ENCODE assay signal across 10 cellular contexts in genomic region chr2:239118675-239119211, GRCh38.
DNase-seq lines count a peak whose midpoint lies in the region; ATAC-seq lines count a peak whose summit lies in the region.
"Had no signal": no experiment of that assay in that cellular context is flagged by ENCODE, and none has a peak within 500 bp of the region (broad histone marks: within the 10 kb centered on the region; RNA-seq: fewer than 3 reads in every experiment).

No MANE protein-coding gene starts in this region.

- no peak for DNase-seq in activated naive CD8-positive, alpha-beta T cell treated with anti-CD3 and anti-CD28 coated beads, Interleukin-2, amount 50 U/mL, for 24 hours
- peak; percentile 72 to 91 for DNase-seq in NOMO-1 (lab: John Stamatoyannopoulos, UW; ENCODE audit: unreplicated experiment in 2 of 2)
- DNase-seq in activated naive CD4-positive, alpha-beta T cell treated with anti-CD3 and anti-CD28 coated beads, Interleukin-2, amount 50 U/mL, for 72 hours (ENCODE audit: low spot score in 2 of 2): no peak
- no peak for DNase-seq in stimulated activated effector memory CD8-positive, alpha-beta T cell treated with anti-CD3 and anti-CD28 coated beads, Interleukin-12 subunit alpha, Interleukin-12 subunit beta, amount 100 ng/mL, for 72 hours (ENCODE audit: low spot score in 2 of 2)
- DNase-seq in amygdala (lab: John Stamatoyannopoulos, UW): no peak
- no peak for DNase-seq in DMS153 treated with DMSO at 0.1 percent for 48 hours (lab: John Stamatoyannopoulos, UW; ENCODE audit: unreplicated experiment)
- DNase-seq: endodermal cell, SK-N-SH had no signal

- ATAC-seq in activated naive CD8-positive, alpha-beta T cell treated with anti-CD3 and anti-CD28 coated beads, Interleukin-2, amount 50 U/mL, for 24 hours: no peak
- ATAC-seq in activated naive CD4-positive, alpha-beta T cell treated with anti-CD3 and anti-CD28 coated beads, Interleukin-2, amount 50 U/mL, for 72 hours: peak; percentile 54 to 65
- ATAC-seq in stimulated activated effector memory CD8-positive, alpha-beta T cell treated with anti-CD3 and anti-CD28 coated beads, Interleukin-12 subunit alpha, Interleukin-12 subunit beta, amount 100 ng/mL, for 72 hours: peak; percentile 86
- no peak for ATAC-seq in GM18861 (IDR thresholded peaks at IDR 0.05; ENCODE audit: unreplicated experiment)

- H3K4me1 Mint-ChIP-seq in activated naive CD8-positive, alpha-beta T cell (ENCODE audit: low read depth): peaks cover 13% of the 10 kb centered on the region
- H3K4me1 Mint-ChIP-seq in activated naive CD8-positive, alpha-beta T cell treated with anti-CD3 and anti-CD28 coated beads, Interleukin-2, amount 50 U/mL, for 24 hours: peaks cover 14% of the 10 kb centered on the region
- peaks cover 60% of the 10 kb centered on the region for H3K4me1 Mint-ChIP-seq in stimulated activated effector memory CD8-positive, alpha-beta T cell treated with anti-CD3 and anti-CD28 coated beads, Interleukin-12 subunit alpha, Interleukin-12 subunit beta, amount 100 ng/mL, for 72 hours
- H3K4me1 Mint-ChIP-seq: endodermal cell had no signal

- H3K36me3 Mint-ChIP-seq in activated naive CD8-positive, alpha-beta T cell: peaks cover 3% of the 10 kb centered on the region
- no peaks in the 10 kb centered on the region for H3K36me3 Mint-ChIP-seq in activated naive CD8-positive, alpha-beta T cell treated with anti-CD3 and anti-CD28 coated beads, Interleukin-2, amount 50 U/mL, for 24 hours (ENCODE audit: low read depth)
- no peaks in the 10 kb centered on the region for H3K36me3 Mint-ChIP-seq in activated naive CD4-positive, alpha-beta T cell treated with anti-CD3 and anti-CD28 coated beads, Interleukin-2, amount 50 U/mL, for 72 hours
- peaks cover 15% of the 10 kb centered on the region for H3K36me3 Mint-ChIP-seq in stimulated activated effector memory CD8-positive, alpha-beta T cell treated with anti-CD3 and anti-CD28 coated beads, Interleukin-12 subunit alpha, Interleukin-12 subunit beta, amount 100 ng/mL, for 72 hours

- H3K27me3 Mint-ChIP-seq in activated naive CD8-positive, alpha-beta T cell: no peaks in the 10 kb centered on the region
- no peaks in the 10 kb centered on the region for H3K27me3 Mint-ChIP-seq in activated naive CD8-positive, alpha-beta T cell treated with anti-CD3 and anti-CD28 coated beads, Interleukin-2, amount 50 U/mL, for 24 hours

- H3K9me3 Mint-ChIP-seq in activated naive CD8-positive, alpha-beta T cell (ENCODE audit: low read depth): no peaks in the 10 kb centered on the region
- no peaks in the 10 kb centered on the region for H3K9me3 Mint-ChIP-seq in activated naive CD8-positive, alpha-beta T cell treated with anti-CD3 and anti-CD28 coated beads, Interleukin-2, amount 50 U/mL, for 24 hours
- no peaks in the 10 kb centered on the region for H3K9me3 Mint-ChIP-seq in activated naive CD4-positive, alpha-beta T cell treated with anti-CD3 and anti-CD28 coated beads, Interleukin-2, amount 50 U/mL, for 72 hours
- H3K9me3 Mint-ChIP-seq in stimulated activated effector memory CD8-positive, alpha-beta T cell treated with anti-CD3 and anti-CD28 coated beads, Interleukin-12 subunit alpha, Interleukin-12 subunit beta, amount 100 ng/mL, for 72 hours: no peaks in the 10 kb centered on the region
- H3K9me3 Mint-ChIP-seq: endodermal cell had no signal

- no peak overlapping the region for H3K27ac Mint-ChIP-seq in activated naive CD8-positive, alpha-beta T cell
- no peak overlapping the region for H3K27ac Mint-ChIP-seq in activated naive CD8-positive, alpha-beta T cell treated with anti-CD3 and anti-CD28 coated beads, Interleukin-2, amount 50 U/mL, for 24 hours
- peak overlapping the region in 1 of 2 donors; percentile 67 for H3K27ac Mint-ChIP-seq in activated naive CD4-positive, alpha-beta T cell treated with anti-CD3 and anti-CD28 coated beads, Interleukin-2, amount 50 U/mL, for 72 hours
- peak overlapping the region; percentile 63 for H3K27ac Mint-ChIP-seq in stimulated activated effector memory CD8-positive, alpha-beta T cell treated with anti-CD3 and anti-CD28 coated beads, Interleukin-12 subunit alpha, Interleukin-12 subunit beta, amount 100 ng/mL, for 72 hours
- H3K27ac Mint-ChIP-seq: endodermal cell had no signal

- H3K4me3 Mint-ChIP-seq in activated naive CD8-positive, alpha-beta T cell: peak overlapping the region; percentile 10
- H3K4me3 Mint-ChIP-seq in activated naive CD8-positive, alpha-beta T cell treated with anti-CD3 and anti-CD28 coated beads, Interleukin-2, amount 50 U/mL, for 24 hours: no peak overlapping the region
- peak overlapping the region; percentile 51 for H3K4me3 Mint-ChIP-seq in stimulated activated effector memory CD8-positive, alpha-beta T cell treated with anti-CD3 and anti-CD28 coated beads, Interleukin-12 subunit alpha, Interleukin-12 subunit beta, amount 100 ng/mL, for 72 hours
- H3K4me3 Mint-ChIP-seq: endodermal cell had no signal

Comparison
In these comparisons a context has a peak if more than half of its experiments do, and no peak if none do; other contexts are left out.
1. ATAC-seq: peak in activated naive CD4-positive, alpha-beta T cell treated with anti-CD3 and anti-CD28 coated beads, Interleukin-2, amount 50 U/mL, for 72 hours (2 of 2) and stimulated activated effector memory CD8-positive, alpha-beta T cell treated with anti-CD3 and anti-CD28 coated beads, Interleukin-12 subunit alpha, Interleukin-12 subunit beta, amount 100 ng/mL, for 72 hours (single experiment); none in activated naive CD8-positive, alpha-beta T cell treated with anti-CD3 and anti-CD28 coated beads, Interleukin-2, amount 50 U/mL, for 24 hours (single experiment) and GM18861 (single experiment).
2. DNase-seq: peak in NOMO-1 (2 of 2); none in activated naive CD8-positive, alpha-beta T cell treated with anti-CD3 and anti-CD28 coated beads, Interleukin-2, amount 50 U/mL, for 24 hours (single experiment), activated naive CD4-positive, alpha-beta T cell treated with anti-CD3 and anti-CD28 coated beads, Interleukin-2, amount 50 U/mL, for 72 hours (0 of 2), stimulated activated effector memory CD8-positive, alpha-beta T cell treated with anti-CD3 and anti-CD28 coated beads, Interleukin-12 subunit alpha, Interleukin-12 subunit beta, amount 100 ng/mL, for 72 hours (0 of 2), amygdala (0 of 56) and DMS153 treated with DMSO at 0.1 percent for 48 hours (single experiment).